15 cellular contexts compared by ENCODE assay signal in genomic region chr1:9929431-9930385, GRCh38. TPM values are rescaled to one million over a fixed set of nuclear protein-coding genes. Genes with fewer than 3 reads are reported as not detected.
DNase-seq lines count a peak whose midpoint lies in the region; ATAC-seq and TF ChIP-seq lines count a peak whose summit lies in the region.
"Had no signal": no experiment of that assay in that cellular context is flagged by ENCODE, and none has a peak within 500 bp of the region (broad histone marks: within the 10 kb centered on the region; RNA-seq: fewer than 3 reads in every experiment).

No MANE protein-coding gene starts in this region.

- ATAC-seq in right cardiac atrium (peak; percentile 33 to 78), HG03025 (IDR thresholded peaks at IDR 0.05; ENCODE audit: low FRiP score, unreplicated experiment) (no peak), GM21529 (IDR thresholded peaks at IDR 0.05; ENCODE audit: unreplicated experiment) (no peak)
- no peak for ATAC-seq in CD4-positive, alpha-beta T cell (ENCODE audit: poor library complexity)
- ATAC-seq: left lung had no signal

- no peaks in the 10 kb centered on the region for H3K27me3 Mint-ChIP-seq in CD4-positive, alpha-beta T cell
- H3K27me3 Mint-ChIP-seq: stimulated activated naive CD8-positive, alpha-beta T cell treated with anti-CD3 and anti-CD28 coated beads, Interleukin-15, Interleukin-2, amounts not matched to agents 100 ng/mL and 50 ng/mL, for 24 hours had no signal

- H3K9me3 ChIP-seq in HEK293 (ENCODE audit: control insufficient read depth, insufficient read depth, low read depth, low read length) (no peaks in the 10 kb centered on the region), right cardiac atrium (ENCODE audit: control insufficient read depth, low read length) (no peaks in the 10 kb centered on the region)
- H3K9me3 ChIP-seq in CD4-positive, alpha-beta T cell (ENCODE audit: control insufficient read depth, low read length), result no peaks in the 10 kb centered on the region
- H3K9me3 ChIP-seq: BLaER1, left lung had no signal

- no peak for TF ChIP-seq CTCF in HEK293 (tag by site-specific recombination; IDR thresholded peaks at IDR 0.05)
- TF ChIP-seq CTCF in CD4-positive, alpha-beta T cell (IDR thresholded peaks at IDR 0.05), result no peak

- H3K36me3 Mint-ChIP-seq in CD4-positive, alpha-beta T cell (ENCODE audit: low read depth), result peaks cover 61% of the 10 kb centered on the region

- H3K4me1 ChIP-seq in HEK293 (ENCODE audit: control insufficient read depth, insufficient read depth, low read length) (no peaks in the 10 kb centered on the region), right cardiac atrium (ENCODE audit: control insufficient read depth, insufficient read depth, low read length) (no peaks in the 10 kb centered on the region)
- H3K4me1 ChIP-seq: left lung had no signal

- intact Hi-C loops in right cardiac atrium (cut with DNase I), result no loop called here
- intact Hi-C loops in CD4-positive, alpha-beta T cell (cut with DNase I, micrococcal nuclease), result no loop called here

- H3K36me3 ChIP-seq in HEK293 (ENCODE audit: control insufficient read depth in 2 of 2, insufficient read depth in 1 of 2, low read length in 2 of 2), result peaks cover 23 to 43% of the 10 kb centered on the region in 2 experiments

- CTCF ChIA-PET in HEK293 (lab: Yijun Ruan, JAX), result interaction anchor here (2.3 to 5.0 kb wide), 2 partner anchors 13 to 20 kb away, joined by 13 to 24 read pairs; partner anchors contain the start of genes LZIC and NMNAT1
- CTCF ChIA-PET in CD4-positive, alpha-beta T cell (lab: Charles Lee), result no interaction called here

- no peaks in the 10 kb centered on the region for H3K4me1 Mint-ChIP-seq in CD4-positive, alpha-beta T cell (ENCODE audit: low read depth)

- POLR2A ChIA-PET in HEK293 (lab: Yijun Ruan, JAX), result interaction anchor here (0.7 to 1.1 kb wide), 2 partner anchors 13 to 103 kb away, joined by 3 read pairs; partner anchors contain the start of genes LZIC, NMNAT1 and UBE4B
- POLR2A ChIA-PET in CD4-positive, alpha-beta T cell (lab: Charles Lee), result interaction anchor here (1.0 kb wide), 1 partner anchor 19 kb away, joined by 3 read pairs; no protein-coding TSS in a partner anchor

- no peak overlapping the region for H3K4me3 Mint-ChIP-seq in CD4-positive, alpha-beta T cell
- H3K4me3 Mint-ChIP-seq: stimulated activated naive CD8-positive, alpha-beta T cell treated with anti-CD3 and anti-CD28 coated beads, Interleukin-15, Interleukin-2, amounts not matched to agents 100 ng/mL and 50 ng/mL, for 24 hours had no signal

- 70% methylated on average over 15 of the region's 15 CpGs for WGBS in right cardiac atrium

- H3K27ac ChIP-seq in HEK293 (ENCODE audit: extremely low read depth, low read depth, low read length) (no peak overlapping the region), right cardiac atrium (ENCODE audit: low read length) (no peak overlapping the region)
- H3K27ac ChIP-seq in CD4-positive, alpha-beta T cell (ENCODE audit: low read depth, low read length), result no peak overlapping the region
- H3K27ac ChIP-seq: BLaER1, left lung had no signal

- H3K27ac Mint-ChIP-seq in CD4-positive, alpha-beta T cell, result no peak overlapping the region
- H3K27ac Mint-ChIP-seq: stimulated activated naive CD8-positive, alpha-beta T cell treated with anti-CD3 and anti-CD28 coated beads, Interleukin-15, Interleukin-2, amounts not matched to agents 100 ng/mL and 50 ng/mL, for 24 hours had no signal

- H3K9me3 Mint-ChIP-seq in CD4-positive, alpha-beta T cell, result no peaks in the 10 kb centered on the region
- H3K9me3 Mint-ChIP-seq: stimulated activated naive CD8-positive, alpha-beta T cell treated with anti-CD3 and anti-CD28 coated beads, Interleukin-15, Interleukin-2, amounts not matched to agents 100 ng/mL and 50 ng/mL, for 24 hours had no signal

- DNase-seq in UCSD-AML1 (lab: John Stamatoyannopoulos, UW; ENCODE audit: unreplicated experiment), result peak; percentile 17
- no peak for DNase-seq in right cardiac atrium
- peak in 47 of 56 donors; percentile 10 to 79 (median 56) for DNase-seq in nucleus accumbens (lab: John Stamatoyannopoulos, UW)
- DNase-seq in CD4-positive, alpha-beta T cell, result no peak
- DNase-seq in activated CD4-positive, alpha-beta T cell treated with anti-CD3 and anti-CD28 coated beads for 1 hour, result no peak
- DNase-seq: central memory CD4-positive, alpha-beta T cell; left lung; NCI-H1105 treated with DMSO at 0.1 percent for 48 hours; NCI-H526 treated with DMSO at 0.1 percent for 48 hours; stimulated activated CD4-positive, alpha-beta T cell treated with anti-CD3 and anti-CD28 coated beads, Interleukin-4, amount 100 ng/mL, for 24 hours had no signal

- no peak overlapping the region for H3K4me3 ChIP-seq in HEK293 (ENCODE audit: low read depth, low read length)
- no peak overlapping the region for H3K4me3 ChIP-seq in right cardiac atrium (ENCODE audit: low read length)
- H3K4me3 ChIP-seq: BLaER1, left lung had no signal

- H3K27me3 ChIP-seq in right cardiac atrium (ENCODE audit: control insufficient read depth, insufficient read depth), result no peaks in the 10 kb centered on the region
- H3K27me3 ChIP-seq in CD4-positive, alpha-beta T cell (ENCODE audit: control insufficient read depth, insufficient read depth, low read length), result no peaks in the 10 kb centered on the region
- H3K27me3 ChIP-seq: BLaER1, left lung had no signal

TF ChIP-seq in HEK293, 187 proteins besides CTCF, POLR2A, EP300 and RAD21:
- no peak for TF ChIP-seq ZBTB7A (tag by site-specific recombination; IDR thresholded peaks at IDR 0.05; ENCODE audit: low read depth)
- TF ChIP-seq ZBTB49 (tag by site-specific recombination; IDR thresholded peaks at IDR 0.05; ENCODE audit: low read depth), result no peak
- TF ChIP-seq AEBP2 (tag by site-specific recombination; IDR thresholded peaks at IDR 0.05; ENCODE audit: borderline replicate concordance), result no peak
- no peak for TF ChIP-seq ZNF121 (tag by site-specific recombination; IDR thresholded peaks at IDR 0.05)
- TF ChIP-seq ZNF426 (tag by site-specific recombination; IDR thresholded peaks at IDR 0.05), result no peak
- TF ChIP-seq GLIS1 (tag by site-specific recombination; IDR thresholded peaks at IDR 0.05), result peak; percentile 34; the same call in 1 of the 2 replicates
- TF ChIP-seq ZIC2 (tag by site-specific recombination; IDR thresholded peaks at IDR 0.05), result peak; percentile 60
- no peak for TF ChIP-seq ZNF473 (tag by site-specific recombination; IDR thresholded peaks at IDR 0.05)

RNA-seq across cellular contexts. Expression of gene LZIC, which starts 13.5 kb away (rescaled TPM):
- 10 to 100 TPM; 30.5 to 36.9 (median 33.8) TPM for total RNA-seq in right cardiac atrium
- 22.6 TPM for polyA plus RNA-seq in right cardiac atrium
- total RNA-seq in CD4-positive, alpha-beta T cell, result 10 to 100 TPM; 16.0 to 18.1 TPM

RNA-seq across cellular contexts. Expression of gene NMNAT1, which starts 13.6 kb away (rescaled TPM):
- 10 to 100 TPM; 15.5 to 19.1 (median 18.1) TPM for total RNA-seq in right cardiac atrium
- polyA plus RNA-seq in right cardiac atrium, result 13.1 TPM
- total RNA-seq in CD4-positive, alpha-beta T cell, result 1 to 10 TPM in 1 of 2 experiments, under 1 TPM in 1; 0.66 to 1.0 TPM

RNA-seq across cellular contexts. Expression of gene CTNNBIP1, which starts 19.6 kb away (rescaled TPM):
- 10 to 100 TPM; 39.0 to 71.8 (median 53.2) TPM for total RNA-seq in right cardiac atrium
- polyA plus RNA-seq in right cardiac atrium, result 31.9 TPM
- total RNA-seq in CD4-positive, alpha-beta T cell, result 1 to 10 TPM; 6.6 to 6.8 TPM

Comparison
In these comparisons a context has a peak if more than half of its experiments do, and no peak if none do; other contexts are left out.
1. DNase-seq: peak in UCSD-AML1 (single experiment) and nucleus accumbens (47 of 56); none in right cardiac atrium (0 of 3), CD4-positive, alpha-beta T cell (0 of 10) and activated CD4-positive, alpha-beta T cell treated with anti-CD3 and anti-CD28 coated beads for 1 hour (single experiment).
2. ATAC-seq: peak in right cardiac atrium (2 of 2); none in HG03025 (single experiment), GM21529 (single experiment) and CD4-positive, alpha-beta T cell (single experiment).
3. RNA of gene NMNAT1, which starts 13.6 kb away (total RNA-seq): 15.5 to 19.1 TPM in right cardiac atrium; 0.66 to 1.0 TPM in CD4-positive, alpha-beta T cell; every median in the first group is over 4 times any median in the second.
4. RNA of gene CTNNBIP1, which starts 19.6 kb away (total RNA-seq): 39.0 to 71.8 TPM in right cardiac atrium; 6.6 to 6.8 TPM in CD4-positive, alpha-beta T cell; every median in the first group is over 4 times any median in the second.